ENCODE assay signal across 22 cellular contexts in the genomic region with DNA sequence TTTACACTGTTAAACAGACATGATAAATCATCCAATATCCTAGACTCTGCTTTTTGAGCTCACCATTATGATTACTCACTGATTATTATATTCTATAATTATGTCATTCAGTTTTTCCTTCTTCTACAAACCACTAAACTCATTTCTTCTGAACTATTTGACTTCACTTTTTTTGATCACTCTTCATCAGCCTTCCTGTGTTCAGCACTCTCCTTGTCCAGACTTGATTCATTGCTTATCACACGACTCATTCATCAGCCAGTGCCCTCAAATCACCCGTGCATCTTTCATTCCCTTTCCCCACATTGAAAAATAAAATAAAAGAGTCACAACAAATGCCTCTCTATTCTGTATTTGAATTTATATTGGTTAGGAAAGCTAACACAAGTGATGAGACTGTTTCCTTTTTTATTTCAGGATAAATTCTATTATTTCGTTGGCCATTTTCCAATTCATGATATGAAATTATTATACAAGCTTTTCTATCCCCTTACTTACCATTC.
DNase-seq lines count a peak whose midpoint lies in the region; ATAC-seq, FAIRE-seq and TF ChIP-seq lines count a peak whose summit lies in the region.
"Had no signal": no experiment of that assay in that cellular context is flagged by ENCODE, and none has a peak within 500 bp of the region (broad histone marks: within the 10 kb centered on the region; RNA-seq: fewer than 3 reads in every experiment).

No MANE protein-coding gene starts in this region.

- no peak overlapping the region for H3K9ac ChIP-seq in mammary epithelial cell (ENCODE audit: insufficient read depth, low read length)
- H3K9ac ChIP-seq: BLaER1 had no signal

- H3K27ac ChIP-seq in mammary epithelial cell (ENCODE audit: insufficient read depth, low read depth, low read length) = no peak overlapping the region
- H3K27ac ChIP-seq in epithelial cell of prostate = no peak overlapping the region
- H3K27ac ChIP-seq: 22Rv1, BLaER1, C4-2B had no signal

- H3K36me3 ChIP-seq in mammary epithelial cell (ENCODE audit: insufficient read depth, low read length) (no peaks in the 10 kb centered on the region), bronchial epithelial cell (ENCODE audit: control insufficient read depth, insufficient read depth, low read length) (no peaks in the 10 kb centered on the region)
- H3K36me3 ChIP-seq: BLaER1 had no signal

- intact Hi-C loops in mammary epithelial cell (cut with micrococcal nuclease) (no loop called here), MCF 10A (cut with micrococcal nuclease) (no loop called here)

- CTCF ChIA-PET in mammary epithelial cell (lab: Charles Lee; ENCODE audit: low non-redundant PET) = no interaction called here
- CTCF ChIA-PET in MCF 10A (lab: Yijun Ruan, JAX) = no interaction called here

- no peaks in the 10 kb centered on the region for H3K36me3 Mint-ChIP-seq in MCF 10A (ENCODE audit: insufficient read depth, unreplicated experiment)

- ATAC-seq in HG03196 (IDR thresholded peaks at IDR 0.05; ENCODE audit: unreplicated experiment) = no peak

- peaks cover 7% of the 10 kb centered on the region for H3K4me1 ChIP-seq in mammary epithelial cell (ENCODE audit: insufficient read depth, low read length)
- H3K4me1 ChIP-seq: BLaER1 had no signal

- H3K27ac Mint-ChIP-seq in MCF 10A (ENCODE audit: low read depth, unreplicated experiment) = no peak overlapping the region
- H3K27ac Mint-ChIP-seq: B cell; CD4-positive, CD25-positive, alpha-beta regulatory T cell had no signal

- dilution Hi-C loops in mammary epithelial cell (cut with HindIII; ENCODE audit: low sequenced_read_pairs) = no loop called here

- H4K20me1 ChIP-seq in mammary epithelial cell (ENCODE audit: insufficient read depth, low read length) = no peaks in the 10 kb centered on the region
- H4K20me1 ChIP-seq: BLaER1 had no signal

- in situ Hi-C loops in mammary epithelial cell (cut with MboI; ENCODE audit: low sequenced_read_pairs in 2 of 2) = no loop called here

- BruUV-seq in mammary epithelial cell (replicated peaks; lab: Mats Ljungman, UMichigan) = no TSS peak
- no TSS peak for BruUV-seq in MCF 10A (replicated peaks; lab: Mats Ljungman, UMichigan)

- peaks cover 7% of the 10 kb centered on the region for H3K9me3 Mint-ChIP-seq in MCF 10A (ENCODE audit: unreplicated experiment)

- H2AFZ ChIP-seq in mammary epithelial cell (ENCODE audit: low read depth, low read length) = no peak overlapping the region

- H3K9me3 ChIP-seq in mammary epithelial cell (replicated peaks; ENCODE audit: insufficient read depth, low read length) = no peaks in the 10 kb centered on the region
- H3K9me3 ChIP-seq: BLaER1 had no signal

- WGBS in mammary epithelial cell (ENCODE audit: low coverage, missing lambda C conversion rate) = 20% methylated on average over 3 of the region's 3 CpGs

- POLR2A ChIA-PET in MCF 10A (lab: Yijun Ruan, JAX) = no interaction called here

- DNase-seq in mammary epithelial cell (peak; percentile 57), MCF 10A (ENCODE audit: unreplicated experiment) (no peak), bronchial epithelial cell (ENCODE audit: low read depth) (peak; percentile 76), epithelial cell of prostate (ENCODE audit: low read depth, low spot score) (peak; percentile 2), kidney tubule cell (ENCODE audit: low spot score) (peak; percentile 6), DMS79 treated with DMSO at 0.1 percent for 48 hours (lab: John Stamatoyannopoulos, UW) (no peak), OCI-M2 (lab: John Stamatoyannopoulos, UW; ENCODE audit: unreplicated experiment) (no peak)
- DNase-seq: Calu3; CD4-positive, CD25-positive, alpha-beta regulatory T cell; COR-L47; DMS53; DND-41; GOT3; H7; HCEC 1CT had no signal

- no peak for FAIRE-seq in bronchial epithelial cell (lab: Jason Lieb, UNC)
- FAIRE-seq: A204.1, GM12892 had no signal

- no peaks in the 10 kb centered on the region for H3K27me3 ChIP-seq in mammary epithelial cell (ENCODE audit: insufficient read depth, low read length)
- no peaks in the 10 kb centered on the region for H3K27me3 ChIP-seq in bronchial epithelial cell (ENCODE audit: control insufficient read depth, insufficient read depth, low read length)
- H3K27me3 ChIP-seq: BLaER1 had no signal

- H3K4me2 ChIP-seq in mammary epithelial cell (ENCODE audit: insufficient read depth, low read depth, low read length) = peak overlapping the region; percentile 28
- H3K4me2 ChIP-seq: BLaER1 had no signal

- no peaks in the 10 kb centered on the region for H3K4me1 Mint-ChIP-seq in MCF 10A (ENCODE audit: insufficient read depth, unreplicated experiment)
- H3K4me1 Mint-ChIP-seq: B cell; CD4-positive, CD25-positive, alpha-beta regulatory T cell had no signal

- TF ChIP-seq CTCF in mammary epithelial cell (conservative IDR thresholded peaks at IDR 0.05 in 1 of 2, IDR thresholded peaks at IDR 0.05 in 1 of 2; ENCODE audit: extremely low read depth in 1 of 2, insufficient read depth in 1 of 2, low read depth in 1 of 2, low read length in 2 of 2) = no peak
- no peak for TF ChIP-seq CTCF in MCF 10A (IDR thresholded peaks at IDR 0.05; ENCODE audit: unreplicated experiment)
- no peak for TF ChIP-seq CTCF in bronchial epithelial cell (IDR thresholded peaks at IDR 0.05; ENCODE audit: insufficient read depth, low read length, severe bottlenecking)

- H3K79me2 ChIP-seq in mammary epithelial cell (ENCODE audit: insufficient read depth, low read length) = no peaks in the 10 kb centered on the region

- no peak overlapping the region for H3K4me3 ChIP-seq in mammary epithelial cell (replicated peaks in 1 of 3; ENCODE audit: insufficient read depth in 1 of 3, low read depth in 2 of 3, low read length in 3 of 3)
- no peak overlapping the region for H3K4me3 ChIP-seq in bronchial epithelial cell (ENCODE audit: low read depth, low read length)
- H3K4me3 ChIP-seq: BLaER1 had no signal

- no peak overlapping the region for H3K4me3 Mint-ChIP-seq in MCF 10A (ENCODE audit: unreplicated experiment)
- H3K4me3 Mint-ChIP-seq: B cell; CD4-positive, CD25-positive, alpha-beta regulatory T cell had no signal

- H3K27me3 Mint-ChIP-seq in MCF 10A (ENCODE audit: insufficient read depth, unreplicated experiment) = no peaks in the 10 kb centered on the region
- H3K27me3 Mint-ChIP-seq: B cell; CD4-positive, CD25-positive, alpha-beta regulatory T cell had no signal

Comparison
In these comparisons a context has a peak if more than half of its experiments do, and no peak if none do; other contexts are left out.
1. DNase-seq: peak in mammary epithelial cell (single experiment), bronchial epithelial cell (single experiment), epithelial cell of prostate (single experiment) and kidney tubule cell (single experiment); none in MCF 10A (single experiment), DMS79 treated with DMSO at 0.1 percent for 48 hours (single experiment) and OCI-M2 (single experiment).